Comparison of ENCODE assay signal across 8 cellular contexts in genomic region chr6:135162678-135163439, GRCh38. TPM values are rescaled to one million over a fixed set of nuclear protein-coding genes. Genes with fewer than 3 reads are reported as not detected.
DNase-seq lines count a peak whose midpoint lies in the region; ATAC-seq and TF ChIP-seq lines count a peak whose summit lies in the region.

No MANE protein-coding gene starts in this region.

- H3K36me3 Mint-ChIP-seq in activated CD8-positive, alpha-beta T cell treated with anti-CD3 and anti-CD28 coated beads, Interleukin-2, amount 10 ng/mL, durations not matched to agents 7 days and 5 days (ENCODE audit: low read depth): no peaks in the 10 kb centered on the region

- no peak overlapping the region for H3K9ac ChIP-seq in Loucy (ENCODE audit: low read depth, low read length, poor library complexity, severe bottlenecking)

- no peak overlapping the region for H3K4me3 ChIP-seq in AG04450 (ENCODE audit: low read depth, low read length)
- no peak overlapping the region for H3K4me3 ChIP-seq in Loucy (ENCODE audit: low read length, poor library complexity, severe bottlenecking)

- TF ChIP-seq CTCF in AG04450 (IDR thresholded peaks at IDR 0.05; ENCODE audit: low read depth, low read length) (peak; percentile 76), Loucy (conservative IDR thresholded peaks at IDR 0.05; ENCODE audit: low read length) (peak; percentile 82), foreskin keratinocyte (conservative IDR thresholded peaks at IDR 0.05) (peak; percentile 68)

- ATAC-seq in GM18498 (IDR thresholded peaks at IDR 0.05; ENCODE audit: unreplicated experiment) (peak; percentile 14), foreskin keratinocyte (peak; percentile 81)
- no peak for ATAC-seq in activated CD8-positive, alpha-beta T cell treated with anti-CD3 and anti-CD28 coated beads, Interleukin-2, amount 10 ng/mL, durations not matched to agents 7 days and 5 days

- H3K27ac Mint-ChIP-seq in activated CD8-positive, alpha-beta T cell treated with anti-CD3 and anti-CD28 coated beads, Interleukin-2, amount 10 ng/mL, durations not matched to agents 7 days and 5 days: peak overlapping the region; percentile 68

- H3K79me2 ChIP-seq in Loucy (ENCODE audit: insufficient read depth, low read length): no peaks in the 10 kb centered on the region

- CTCF ChIA-PET in AG04450 (lab: Charles Lee): interaction anchor here (0.6 to 1.6 kb wide), 7 partner anchors 12 to 1393 kb away, joined by 3 to 6 read pairs (median 3); no protein-coding TSS in a partner anchor
- CTCF ChIA-PET in activated CD8-positive, alpha-beta T cell treated with anti-CD3 and anti-CD28 coated beads, Interleukin-2, amount 10 ng/mL, durations not matched to agents 7 days and 5 days (lab: Charles Lee): interaction anchor here (0.9 to 11.9 kb wide), 17 partner anchors 10 to 165 kb away, joined by 3 to 165 read pairs (median 4); partner anchors contain the start of genes HBS1L and MYB

- no peaks in the 10 kb centered on the region for H3K27me3 ChIP-seq in AG04450 (ENCODE audit: control insufficient read depth, insufficient read depth, low read length)
- H3K27me3 ChIP-seq in Loucy (ENCODE audit: insufficient read depth, low read length, poor library complexity, severe bottlenecking): no peaks in the 10 kb centered on the region
- no peaks in the 10 kb centered on the region for H3K27me3 ChIP-seq in foreskin keratinocyte

- H3K4me2 ChIP-seq in Loucy (ENCODE audit: low read depth, low read length, poor library complexity, severe bottlenecking): peak overlapping the region; percentile 40

- H3K4me1 ChIP-seq in Loucy (ENCODE audit: insufficient read depth, low read length, poor library complexity, severe bottlenecking) (peaks cover 46% of the 10 kb centered on the region), foreskin keratinocyte (no peaks in the 10 kb centered on the region)

- no peak overlapping the region for H3K27ac ChIP-seq in AG04450 (ENCODE audit: low read depth, low read length)
- no peak overlapping the region for H3K27ac ChIP-seq in foreskin keratinocyte

- peaks cover 45% of the 10 kb centered on the region for H3K4me1 Mint-ChIP-seq in activated CD8-positive, alpha-beta T cell treated with anti-CD3 and anti-CD28 coated beads, Interleukin-2, amount 10 ng/mL, durations not matched to agents 7 days and 5 days (ENCODE audit: low read depth)

- no peaks in the 10 kb centered on the region for H3K9me2 ChIP-seq in Loucy (replicated peaks; ENCODE audit: low read depth, low read length)

- POLR2A ChIA-PET in AG04450 (lab: Yijun Ruan, JAX): no interaction called here
- POLR2A ChIA-PET in activated CD8-positive, alpha-beta T cell treated with anti-CD3 and anti-CD28 coated beads, Interleukin-2, amount 10 ng/mL, durations not matched to agents 7 days and 5 days (lab: Charles Lee): interaction anchor here (0.6 to 12.0 kb wide), 11 partner anchors 9 to 182 kb away, joined by 3 to 212 read pairs (median 4); partner anchors contain the start of genes HBS1L and MYB

- H3K9me3 ChIP-seq in AG04450 (ENCODE audit: control insufficient read depth, insufficient read depth, low read length) (no peaks in the 10 kb centered on the region), Loucy (ENCODE audit: insufficient read depth, low read depth, low read length) (no peaks in the 10 kb centered on the region)

- DNase-seq in AG04450 (ENCODE audit: low read depth, low spot score): no peak
- DNase-seq in activated CD8-positive, alpha-beta T cell treated with anti-CD3 and anti-CD28 coated beads, Interleukin-2, amount 10 ng/mL, durations not matched to agents 7 days and 5 days: peak; percentile 55
- no peak for DNase-seq in foreskin keratinocyte
- DNase-seq in stimulated activated CD4-positive, alpha-beta T cell treated with anti-CD3 and anti-CD28 coated beads, Interleukin-1b, Interleukin-23, amount 100 ng/mL, for 48 hours: peak; percentile 37
- no peak for DNase-seq in T1000 (lab: John Stamatoyannopoulos, UW)
- no peak for DNase-seq in DMS114 treated with DMSO at 0.1 percent for 48 hours (lab: John Stamatoyannopoulos, UW; ENCODE audit: unreplicated experiment)

- no peak overlapping the region for H2AFZ ChIP-seq in Loucy (ENCODE audit: low read length)

- no peaks in the 10 kb centered on the region for H3K9me3 Mint-ChIP-seq in activated CD8-positive, alpha-beta T cell treated with anti-CD3 and anti-CD28 coated beads, Interleukin-2, amount 10 ng/mL, durations not matched to agents 7 days and 5 days (ENCODE audit: insufficient read depth)

- H3F3A ChIP-seq in Loucy (ENCODE audit: low read depth): no peaks in the 10 kb centered on the region

- no peaks in the 10 kb centered on the region for H4K20me1 ChIP-seq in Loucy (ENCODE audit: insufficient read depth, low read length, poor library complexity, severe bottlenecking)

- H3K4me3 Mint-ChIP-seq in activated CD8-positive, alpha-beta T cell treated with anti-CD3 and anti-CD28 coated beads, Interleukin-2, amount 10 ng/mL, durations not matched to agents 7 days and 5 days: peak overlapping the region; percentile 17

- H3K36me3 ChIP-seq in Loucy (ENCODE audit: insufficient read depth, low read length): no peaks in the 10 kb centered on the region

- no peaks in the 10 kb centered on the region for H3K27me3 Mint-ChIP-seq in activated CD8-positive, alpha-beta T cell treated with anti-CD3 and anti-CD28 coated beads, Interleukin-2, amount 10 ng/mL, durations not matched to agents 7 days and 5 days (ENCODE audit: low read depth)

RNA-seq across cellular contexts. Expression of gene MYB, which starts 18.2 kb away (rescaled TPM):
- polyA plus RNA-seq in AG04450 (2011; rRNA removed): 0.09 and 0.10 TPM in 2 replicates
- polyA minus RNA-seq in AG04450 (2011; rRNA and poly(A)+ RNA removed): 0.26 TPM in 1 of 2 replicates, not detected in the other
- total RNA-seq in activated CD8-positive, alpha-beta T cell treated with anti-CD3 and anti-CD28 coated beads, Interleukin-2, amount 10 ng/mL, durations not matched to agents 7 days and 5 days: 1 to 10 TPM; 7.5 to 8.2 TPM
- 0.34 and 0.42 TPM in 2 replicates for total RNA-seq in foreskin keratinocyte
- polyA plus RNA-seq in foreskin keratinocyte: 0.09 and 0.13 TPM in 2 replicates

Comparison
In these comparisons a context has a peak if more than half of its experiments do, and no peak if none do; other contexts are left out.
1. DNase-seq: peak in activated CD8-positive, alpha-beta T cell treated with anti-CD3 and anti-CD28 coated beads, Interleukin-2, amount 10 ng/mL, durations not matched to agents 7 days and 5 days (single experiment) and stimulated activated CD4-positive, alpha-beta T cell treated with anti-CD3 and anti-CD28 coated beads, Interleukin-1b, Interleukin-23, amount 100 ng/mL, for 48 hours (single experiment); none in AG04450 (single experiment), foreskin keratinocyte (0 of 2), T1000 (single experiment) and DMS114 treated with DMSO at 0.1 percent for 48 hours (single experiment).
2. Peak in every context shown above with its lines, with median percentiles within 50 percentile points of each other: CTCF ChIP-seq.